8 cellular contexts compared by ENCODE assay signal in genomic region chr20:36886859-36887778, GRCh38. TPM values are rescaled to one million over a fixed set of nuclear protein-coding genes. Genes with fewer than 3 reads are reported as not detected.
DNase-seq lines count a peak whose midpoint lies in the region; ATAC-seq and TF ChIP-seq lines count a peak whose summit lies in the region.

No MANE protein-coding gene starts in this region.

- H2AFZ ChIP-seq in hepatocyte, result peak overlapping the region; percentile 35

- H3K9me2 ChIP-seq in hepatocyte (replicated peaks; ENCODE audit: insufficient read depth), result no peaks in the 10 kb centered on the region

- no peaks in the 10 kb centered on the region for H3K27me3 ChIP-seq in BLaER1 treated with 17β-estradiol and CSF1 and Interleukin-3, amounts not matched to agents 10 nM and 100 nM
- H3K27me3 ChIP-seq in hepatocyte, result no peaks in the 10 kb centered on the region

- H3K4me1 ChIP-seq in BLaER1 treated with 17β-estradiol and CSF1 and Interleukin-3, amounts not matched to agents 10 nM and 100 nM, result peaks cover 8 to 28% (median 17%) of the 10 kb centered on the region in 10 experiments; a peak in 18 of 20 replicates
- H3K4me1 ChIP-seq in hepatocyte (ENCODE audit: insufficient read depth), result no peaks in the 10 kb centered on the region

- ATAC-seq in GM21529 (IDR thresholded peaks at IDR 0.05; ENCODE audit: unreplicated experiment) (peak; percentile 52), HG03097 (IDR thresholded peaks at IDR 0.05; ENCODE audit: low FRiP score, unreplicated experiment) (no peak)

- in situ Hi-C loops in astrocyte of the cerebellum (cut with HindIII; ENCODE audit: low sequenced_read_pairs), result no loop called here

- WGBS in hepatocyte (ENCODE audit: low lambda C conversion rate, missing lambda C conversion rate), result 31% methylated on average over 24 of the region's 24 CpGs

- no peaks in the 10 kb centered on the region for H3K79me2 ChIP-seq in hepatocyte

- no peak overlapping the region for H3K4me3 ChIP-seq in BLaER1 treated with 17β-estradiol and CSF1 and Interleukin-3, amounts not matched to agents 10 nM and 100 nM
- H3K4me3 ChIP-seq in astrocyte of the cerebellum (ENCODE audit: low read depth, low read length) (peak overlapping the region; percentile 2), hepatocyte (no peak overlapping the region), retinal pigment epithelial cell (ENCODE audit: low read length) (peak overlapping the region; percentile 45)

- peaks cover 0 to 32% (median 0%) of the 10 kb centered on the region in 11 experiments; a peak in 3 of 22 replicates for H4K20me1 ChIP-seq in BLaER1 treated with 17β-estradiol and CSF1 and Interleukin-3, amounts not matched to agents 10 nM and 100 nM
- H4K20me1 ChIP-seq in hepatocyte (ENCODE audit: insufficient read depth, poor library complexity, severe bottlenecking), result no peaks in the 10 kb centered on the region

- DNase-seq in NCI-H187 treated with DMSO at 0.1 percent for 48 hours (lab: John Stamatoyannopoulos, UW) (peak; percentile 76), T-helper 9 cell (peak; percentile 72), astrocyte of the cerebellum (ENCODE audit: low read depth) (peak; percentile 66), hepatocyte (ENCODE audit: low spot score) (peak; percentile 90), retinal pigment epithelial cell (ENCODE audit: low read depth) (peak; percentile 31)

- peaks cover 0 to 32% (median 0%) of the 10 kb centered on the region in 11 experiments; a peak in 5 of 22 replicates for H3K36me3 ChIP-seq in BLaER1 treated with 17β-estradiol and CSF1 and Interleukin-3, amounts not matched to agents 10 nM and 100 nM
- H3K36me3 ChIP-seq in hepatocyte (replicated peaks; ENCODE audit: insufficient read depth, low read depth), result no peaks in the 10 kb centered on the region

- peak overlapping the region in 3 of 11 experiments; percentile 1 to 17 (median 15); a peak in 1 of 22 replicates for H3K27ac ChIP-seq in BLaER1 treated with 17β-estradiol and CSF1 and Interleukin-3, amounts not matched to agents 10 nM and 100 nM
- H3K27ac ChIP-seq in hepatocyte, result no peak overlapping the region

- H3K4me2 ChIP-seq in BLaER1 treated with 17β-estradiol and CSF1 and Interleukin-3, amounts not matched to agents 10 nM and 100 nM, result peak overlapping the region; percentile 8 to 73 (median 43); a peak in 20 of 22 replicates
- H3K4me2 ChIP-seq in hepatocyte, result peak overlapping the region; percentile 47

- TF ChIP-seq CTCF in astrocyte of the cerebellum (IDR thresholded peaks at IDR 0.05; ENCODE audit: low read depth, low read length, missing control alignments) (peak; percentile 98), hepatocyte (IDR thresholded peaks at IDR 0.05; ENCODE audit: poor library complexity) (peak; percentile 96), retinal pigment epithelial cell (conservative IDR thresholded peaks at IDR 0.05; ENCODE audit: low read depth, low read length) (peak; percentile 99)

- no peaks in the 10 kb centered on the region for H3K9me3 ChIP-seq in BLaER1 treated with 17β-estradiol and CSF1 and Interleukin-3, amounts not matched to agents 10 nM and 100 nM (replicated peaks in 1 of 11)
- H3K9me3 ChIP-seq in hepatocyte (ENCODE audit: low read depth), result no peaks in the 10 kb centered on the region

- peak overlapping the region in 5 of 11 experiments; percentile 1 to 36 (median 19); a peak in 4 of 22 replicates for H3K9ac ChIP-seq in BLaER1 treated with 17β-estradiol and CSF1 and Interleukin-3, amounts not matched to agents 10 nM and 100 nM

RNA-seq across cellular contexts. Expression of gene TLDC2, which starts 11.2 kb away (rescaled TPM):
- 1.6 and 2.9 TPM in 2 replicates for total RNA-seq in hepatocyte
- polyA plus RNA-seq in hepatocyte, result 0.68 and 1.2 TPM in 2 replicates

Comparison
In these comparisons a context has a peak if more than half of its experiments do, and no peak if none do; other contexts are left out.
1. H3K4me3 ChIP-seq: peak in astrocyte of the cerebellum (single experiment) and retinal pigment epithelial cell (single experiment); none in BLaER1 treated with 17β-estradiol and CSF1 and Interleukin-3, amounts not matched to agents 10 nM and 100 nM (0 of 10) and hepatocyte (single experiment).
2. DNase-seq: peak in every context shown above with its lines; median percentile 90 in hepatocyte; 76 in NCI-H187 treated with DMSO at 0.1 percent for 48 hours; 72 in T-helper 9 cell; 66 in astrocyte of the cerebellum; 31 in retinal pigment epithelial cell.
3. Peak in every context shown above with its lines, with median percentiles within 50 percentile points of each other: CTCF ChIP-seq.